Comparison of ENCODE assay signal across 8 cellular contexts in the genomic region with DNA sequence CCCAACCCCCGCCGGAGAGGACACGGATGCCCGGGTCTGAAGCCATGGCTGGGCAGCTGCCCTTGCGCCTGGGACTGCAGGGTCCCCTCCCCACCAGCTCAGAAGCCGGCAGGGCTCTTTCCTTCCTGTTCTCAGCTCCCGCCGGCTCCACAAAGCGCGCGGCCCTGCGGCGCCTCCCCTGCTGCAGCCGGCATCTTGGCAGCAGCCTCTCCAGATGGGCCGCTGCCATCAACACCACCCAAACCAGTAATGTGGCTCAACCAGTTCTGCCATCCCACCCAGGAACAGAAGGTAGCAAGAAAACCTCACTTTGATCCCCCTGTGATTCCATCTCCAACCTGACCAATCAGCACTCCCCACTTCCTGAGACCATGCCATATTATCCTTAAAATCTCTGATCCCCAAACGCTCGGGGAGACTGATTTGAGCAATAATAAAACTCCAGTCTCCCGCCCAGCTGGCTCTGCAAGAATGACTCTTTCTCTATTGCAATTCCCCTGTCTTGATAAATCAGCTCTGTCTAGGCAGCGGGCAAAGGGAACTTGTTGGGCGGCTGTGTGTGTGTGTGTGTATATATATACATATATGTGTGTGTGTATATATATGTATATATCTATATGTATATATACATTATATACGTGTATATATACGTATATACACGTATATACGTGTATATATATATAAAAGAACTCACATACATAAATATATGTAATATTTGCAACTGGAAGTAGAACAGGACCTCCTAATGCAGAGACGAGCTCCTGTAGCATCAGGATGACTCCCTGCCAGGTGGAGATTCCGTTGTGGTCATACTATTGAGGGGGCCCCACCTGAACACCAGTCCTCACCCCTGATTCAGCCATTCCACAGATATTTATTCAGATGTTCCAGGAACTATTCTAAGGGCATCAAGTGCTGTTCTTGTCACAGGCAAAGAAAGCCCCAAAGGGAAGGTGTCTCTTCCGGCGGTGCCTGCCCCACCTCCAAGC.
DNase-seq lines count a peak whose midpoint lies in the region; ATAC-seq, FAIRE-seq and TF ChIP-seq lines count a peak whose summit lies in the region.
"Not testable (repeated sequence)": the region's sequence is repeated elsewhere in the genome, so short reads cannot be mapped to it uniquely, and the experiment has no call there.

No MANE protein-coding gene starts in this region.

- H3K27ac ChIP-seq in WERI-Rb-1; keratinocyte (ENCODE audit: control insufficient read depth, insufficient read depth, low read length): not testable (repeated sequence)

- not testable (repeated sequence) for H3K9ac ChIP-seq in keratinocyte (ENCODE audit: control insufficient read depth, extremely low read depth, insufficient read depth, low read length)

- not testable (repeated sequence) for H4K20me1 ChIP-seq in keratinocyte (ENCODE audit: control insufficient read depth, extremely low read depth, insufficient read depth, low read length)

- dilution Hi-C loops in keratinocyte (cut with MboI; ENCODE audit: extremely low pct_ligation_motif_present, low sequenced_read_pairs): not testable (repeated sequence)

- ATAC-seq in HG02759 (IDR thresholded peaks at IDR 0.05; ENCODE audit: unreplicated experiment): peak; percentile 50

- peak overlapping the region; percentile 70 for H2AFZ ChIP-seq in keratinocyte (ENCODE audit: control insufficient read depth, low read length)

- H3K4me3 Mint-ChIP-seq in Calu3 (ENCODE audit: low read depth, unreplicated experiment): peak overlapping the region; percentile 75
- H3K4me3 Mint-ChIP-seq in osteocyte (ENCODE audit: unreplicated experiment): peak overlapping the region; percentile 48

- H3K9me1 ChIP-seq in keratinocyte (ENCODE audit: control insufficient read depth, extremely low read depth, insufficient read depth, low read length): not testable (repeated sequence)

- CTCF ChIA-PET in Calu3 (lab: Charles Lee): interaction anchor here (0.9 kb wide), 1 partner anchor 18 kb away, joined by 4 read pairs; no protein-coding TSS in a partner anchor

- not testable (repeated sequence) for FAIRE-seq in bronchial epithelial cell (lab: Jason Lieb, UNC); keratinocyte (lab: Jason Lieb, UNC)

- H3K79me2 ChIP-seq in keratinocyte (ENCODE audit: control insufficient read depth, insufficient read depth, low read length): not testable (repeated sequence)

- DNase-seq in Calu3 (peak; percentile 78), WERI-Rb-1 (peak; percentile 75), bronchial epithelial cell (ENCODE audit: low read depth) (peak; percentile 27), globus pallidus (ENCODE audit: low spot score) (peak; percentile 75), osteocyte (ENCODE audit: extremely low spot score, unreplicated experiment) (peak; percentile 88), superior temporal gyrus (ENCODE audit: extremely low spot score) (peak; percentile 72)
- not testable (repeated sequence) for DNase-seq in keratinocyte (ENCODE audit: low read depth, low spot score)

- H3K36me3 Mint-ChIP-seq in Calu3 (ENCODE audit: insufficient read depth, unreplicated experiment); osteocyte (ENCODE audit: unreplicated experiment): not testable (repeated sequence)

- H3K9me3 ChIP-seq in WERI-Rb-1 (ENCODE audit: severe bottlenecking); keratinocyte (ENCODE audit: control insufficient read depth, low read depth, low read length): not testable (repeated sequence)

- H3K4me3 ChIP-seq in WERI-Rb-1 (ENCODE audit: low read depth, low read length): peak overlapping the region; percentile 43
- peak overlapping the region; percentile 30 for H3K4me3 ChIP-seq in bronchial epithelial cell (ENCODE audit: low read depth, low read length)
- peak overlapping the region in 2 of 3 experiments; percentile 12 to 20 for H3K4me3 ChIP-seq in keratinocyte (ENCODE audit: control insufficient read depth in 2 of 3, extremely low read depth in 1 of 3, insufficient read depth in 2 of 3, low read depth in 1 of 3, low read length in 3 of 3)

- not testable (repeated sequence) for TF ChIP-seq CTCF in Calu3 (IDR thresholded peaks at IDR 0.05; ENCODE audit: unreplicated experiment); WERI-Rb-1 (IDR thresholded peaks at IDR 0.05; ENCODE audit: low read depth, low read length); bronchial epithelial cell (IDR thresholded peaks at IDR 0.05; ENCODE audit: insufficient read depth, low read length, severe bottlenecking); keratinocyte (optimal IDR thresholded peaks at IDR 0.05 in 1 of 3, IDR thresholded peaks at IDR 0.05 in 1 of 3, conservative IDR thresholded peaks at IDR 0.05 in 1 of 3; ENCODE audit: extremely low read depth in 1 of 3, insufficient read depth in 2 of 3, low read length in 3 of 3); osteocyte (IDR thresholded peaks at IDR 0.05)

- not testable (repeated sequence) for H3K9me3 Mint-ChIP-seq in Calu3 (ENCODE audit: low read depth, unreplicated experiment); osteocyte (ENCODE audit: unreplicated experiment)

- not testable (repeated sequence) for H3K27me3 ChIP-seq in WERI-Rb-1 (ENCODE audit: insufficient read depth, low read depth, severe bottlenecking); bronchial epithelial cell (ENCODE audit: control insufficient read depth, insufficient read depth, low read length); keratinocyte (ENCODE audit: control insufficient read depth, extremely low read depth, insufficient read depth, low read length)

- H3K4me1 Mint-ChIP-seq in Calu3 (ENCODE audit: low read depth, unreplicated experiment): peaks cover 12% of the 10 kb centered on the region
- H3K4me1 Mint-ChIP-seq in osteocyte (ENCODE audit: unreplicated experiment): not testable (repeated sequence)

- not testable (repeated sequence) for H3K36me3 ChIP-seq in WERI-Rb-1; bronchial epithelial cell (ENCODE audit: control insufficient read depth, insufficient read depth, low read length); keratinocyte (ENCODE audit: control insufficient read depth in 2 of 2, extremely low read depth in 1 of 2, insufficient read depth in 2 of 2, low read length in 2 of 2)

- H3K27me3 Mint-ChIP-seq in Calu3 (ENCODE audit: unreplicated experiment): not testable (repeated sequence)
- peaks cover 46% of the 10 kb centered on the region for H3K27me3 Mint-ChIP-seq in osteocyte (ENCODE audit: unreplicated experiment)

- intact Hi-C loops in Calu3 (cut with micrococcal nuclease; ENCODE audit: unreplicated experiment): not testable (repeated sequence)

- BruUV-seq in Calu3 (replicated peaks; lab: Mats Ljungman, UMichigan): not testable (repeated sequence)

- H3K27ac Mint-ChIP-seq in Calu3 (ENCODE audit: unreplicated experiment): peak overlapping the region; percentile 46
- H3K27ac Mint-ChIP-seq in osteocyte (ENCODE audit: unreplicated experiment): not testable (repeated sequence)

- not testable (repeated sequence) for H3K4me1 ChIP-seq in keratinocyte (ENCODE audit: control insufficient read depth, extremely low read depth, insufficient read depth, low read length)

- H3K4me2 ChIP-seq in keratinocyte (ENCODE audit: control insufficient read depth, extremely low read depth, insufficient read depth, low read depth, low read length): peak overlapping the region; percentile 62
